In genomic region chr3:111072016-111072891, GRCh38 we compare ENCODE assay signal across 8 cellular contexts. TPM values are rescaled to one million over a fixed set of nuclear protein-coding genes. Genes with fewer than 3 reads are reported as not detected.
DNase-seq lines count a peak whose midpoint lies in the region; ATAC-seq and TF ChIP-seq lines count a peak whose summit lies in the region.

No MANE protein-coding gene starts in this region.

- no peak for TF ChIP-seq CTCF in breast epithelium (IDR thresholded peaks at IDR 0.05)

- in situ Hi-C loops in SK-MEL-5 (cut with HindIII; ENCODE audit: low pct_unique_long_range_greater_than_20kb, low sequenced_read_pairs): no loop called here

- H3K9me3 ChIP-seq in breast epithelium: no peaks in the 10 kb centered on the region

- intact Hi-C loops in breast epithelium (cut with DNase I; ENCODE audit: low total_unique reads) (no loop called here), left colon (cut with DNase I, micrococcal nuclease) (no loop called here)

- H3K4me3 ChIP-seq in breast epithelium: peak overlapping the region; percentile 83 to 95 (median 90)

- peak overlapping the region; percentile 79 to 92 for H3K27ac ChIP-seq in breast epithelium

- no peak for TF ChIP-seq POLR2A in breast epithelium (IDR thresholded peaks at IDR 0.05)

- DNase-seq in SK-MEL-5 (ENCODE audit: low read depth, low spot score) (peak; percentile 29), breast epithelium (ENCODE audit: low spot score in 2 of 2) (no peak), left colon (peak; percentile 30 to 57), NCI-H187 treated with DMSO at 0.1 percent for 48 hours (lab: John Stamatoyannopoulos, UW) (no peak)
- DNase-seq in stimulated activated CD4-positive, alpha-beta T cell treated with anti-CD3 and anti-CD28 coated beads, Interleukin-1b, Interleukin-23, amount 100 ng/mL, for 48 hours: peak; percentile 18

- H3K27me3 ChIP-seq in breast epithelium: peaks cover 0 to 4% of the 10 kb centered on the region in 2 donors

- ATAC-seq in GM18517 (IDR thresholded peaks at IDR 0.05; ENCODE audit: unreplicated experiment) (peak; percentile 40), HG02852 (IDR thresholded peaks at IDR 0.05; ENCODE audit: unreplicated experiment) (peak; percentile 26), left colon (peak; percentile 48), HG03565 (IDR thresholded peaks at IDR 0.05; ENCODE audit: unreplicated experiment) (no peak)

- H3K4me1 ChIP-seq in breast epithelium: peaks cover 0 to 3% of the 10 kb centered on the region in 2 donors

- no peaks in the 10 kb centered on the region for H3K36me3 ChIP-seq in breast epithelium

RNA-seq across cellular contexts. Expression of gene NECTIN3, which starts 0.6 kb away (rescaled TPM):
- 25.5 and 41.3 TPM in 2 replicates for total RNA-seq in SK-MEL-5 (2014; rRNA removed; shearing (Covaris generic))
- 12.4 and 16.4 TPM in 2 replicates for polyA plus RNA-seq in SK-MEL-5 (2015; cell fraction: cytosol; rRNA removed)
- 4.0 and 7.7 TPM in 2 replicates for polyA plus RNA-seq in SK-MEL-5 (2015; cell fraction: nucleus; rRNA removed)
- total RNA-seq in breast epithelium (10 to 100 TPM; 17.1 to 33.0 (median 19.7) TPM), left colon (10 to 100 TPM; 44.8 to 47.3 TPM)

Comparison
In these comparisons a context has a peak if more than half of its experiments do, and no peak if none do; other contexts are left out.
1. DNase-seq: peak in SK-MEL-5 (single experiment), left colon (2 of 2) and stimulated activated CD4-positive, alpha-beta T cell treated with anti-CD3 and anti-CD28 coated beads, Interleukin-1b, Interleukin-23, amount 100 ng/mL, for 48 hours (single experiment); none in breast epithelium (0 of 2) and NCI-H187 treated with DMSO at 0.1 percent for 48 hours (single experiment).